ENCODE assay signal across 13 cellular contexts in the genomic region with DNA sequence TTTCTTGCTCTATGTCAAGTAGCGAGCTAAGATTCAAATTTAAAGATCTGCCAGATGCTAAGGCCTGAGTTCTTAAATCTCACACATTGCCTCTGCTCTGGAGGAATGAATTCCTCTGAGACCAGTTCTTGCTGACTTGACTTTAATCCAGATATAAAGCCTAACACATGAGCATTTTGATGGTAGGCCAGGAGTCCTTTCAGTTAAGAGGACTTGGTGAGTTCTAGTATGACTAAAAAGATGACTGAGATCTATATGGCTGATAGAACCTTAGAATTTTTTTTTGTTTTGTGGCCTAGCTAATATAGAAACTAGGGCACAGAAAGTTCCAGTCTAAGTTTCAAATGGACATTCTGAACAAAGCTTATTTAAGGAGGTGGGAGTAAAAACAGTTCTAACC. TPM values are rescaled to one million over a fixed set of nuclear protein-coding genes. Genes with fewer than 3 reads are reported as not detected.
A peak's percentile ranks its signal among the peaks of the same experiment; 100 is the strongest.
DNase-seq lines count a peak whose midpoint lies in the region; ATAC-seq and TF ChIP-seq lines count a peak whose summit lies in the region.
"Had no signal": no experiment of that assay in that cellular context is flagged by ENCODE, and none has a peak within 500 bp of the region (broad histone marks: within the 10 kb centered on the region; RNA-seq: fewer than 3 reads in every experiment).

No MANE protein-coding gene starts in this region.

- H3K27me3 ChIP-seq in ACC112 (ENCODE audit: insufficient read depth, low read length), result no peaks in the 10 kb centered on the region

- H2AFZ ChIP-seq in ACC112 (ENCODE audit: low read length, unreplicated experiment), result no peak overlapping the region

- H3K4me3 Mint-ChIP-seq in activated B cell treated with CpG ODN at 0.5 μM for 24 hours, result no peak overlapping the region
- H3K4me3 Mint-ChIP-seq in mesothelial cell of epicardium, result peak overlapping the region; percentile 60
- H3K4me3 Mint-ChIP-seq: CD14-positive monocyte had no signal

- POLR2A ChIA-PET in activated B cell treated with CpG ODN at 0.5 μM for 24 hours (lab: Charles Lee), result interaction anchor here (0.5 to 2.5 kb wide), 4 partner anchors 31 to 339 kb away, joined by 3 to 18 read pairs (median 9); partner anchors contain the start of genes HSDL2 and SNX30
- POLR2A ChIA-PET in HEK293T (lab: Yijun Ruan, JAX), result no interaction called here

- DNase-seq in activated B cell treated with CpG ODN at 0.5 μM for 24 hours, result no peak
- no peak for DNase-seq in mesothelial cell of epicardium (ENCODE audit: low spot score in 2 of 2, unreplicated experiment in 2 of 2)
- DNase-seq in SIG-M5 treated with dmso at 0.1 percent for 504 hours (lab: John Stamatoyannopoulos, UW; ENCODE audit: unreplicated experiment), result no peak
- no peak for DNase-seq in NCI-H2029 (lab: John Stamatoyannopoulos, UW)
- no peak for DNase-seq in omental fat pad (ENCODE audit: low spot score)
- no peak for DNase-seq in HEK293T (ENCODE audit: extremely low spot score)
- DNase-seq: activated CD4-positive, alpha-beta T cell treated with anti-CD3 and anti-CD28 coated beads, Interleukin-2, amount 50 U/mL, for 1 hour; amniotic stem cell; SHP77; stimulated activated CD4-positive, alpha-beta T cell treated with anti-CD3 and anti-CD28 coated beads, Interleukin-4, amount 100 ng/mL, for 4 hours had no signal

- TF ChIP-seq CTCF in activated B cell treated with CpG ODN at 0.5 μM for 24 hours (IDR thresholded peaks at IDR 0.05) (no peak), mesothelial cell of epicardium (IDR thresholded peaks at IDR 0.05; ENCODE audit: unreplicated experiment) (no peak), omental fat pad (IDR thresholded peaks at IDR 0.05) (no peak)

- ATAC-seq in GM18502 (IDR thresholded peaks at IDR 0.05; ENCODE audit: poor library complexity, unreplicated experiment) (peak; percentile 25), activated B cell treated with CpG ODN at 0.5 μM for 24 hours (ENCODE audit: low read depth) (no peak), omental fat pad (ENCODE audit: low FRiP score) (no peak)

- H3K4me1 Mint-ChIP-seq in activated B cell treated with CpG ODN at 0.5 μM for 24 hours, result peaks cover 19% of the 10 kb centered on the region
- peaks cover 7% of the 10 kb centered on the region for H3K4me1 Mint-ChIP-seq in mesothelial cell of epicardium

- no peaks in the 10 kb centered on the region for H3K27me3 Mint-ChIP-seq in activated B cell treated with CpG ODN at 0.5 μM for 24 hours
- no peaks in the 10 kb centered on the region for H3K27me3 Mint-ChIP-seq in mesothelial cell of epicardium (ENCODE audit: low read depth)

- CTCF ChIA-PET in activated B cell treated with CpG ODN at 0.5 μM for 24 hours (lab: Charles Lee) (interaction anchor here (1.2 kb wide), 1 partner anchor 74 kb away, joined by 6 read pairs; no protein-coding TSS in a partner anchor), HEK293T (lab: Yijun Ruan, JAX) (no interaction called here)

- peaks cover 13% of the 10 kb centered on the region for H3K79me2 ChIP-seq in ACC112 (ENCODE audit: control insufficient read depth, insufficient read depth, low read length, unreplicated experiment)

- no peaks in the 10 kb centered on the region for H3K36me3 ChIP-seq in ACC112 (ENCODE audit: insufficient read depth, low read length)

- H3K4me3 ChIP-seq in ACC112 (ENCODE audit: low read depth, low read length), result no peak overlapping the region

- H3K9me3 Mint-ChIP-seq in activated B cell treated with CpG ODN at 0.5 μM for 24 hours, result no peaks in the 10 kb centered on the region
- no peaks in the 10 kb centered on the region for H3K9me3 Mint-ChIP-seq in mesothelial cell of epicardium
- H3K9me3 Mint-ChIP-seq: CD14-positive monocyte had no signal

- H3K36me3 Mint-ChIP-seq in activated B cell treated with CpG ODN at 0.5 μM for 24 hours (ENCODE audit: low read depth) (peaks cover 4% of the 10 kb centered on the region), mesothelial cell of epicardium (no peaks in the 10 kb centered on the region)

- H3K27ac ChIP-seq in ACC112 (ENCODE audit: low read depth, low read length), result peak overlapping the region; percentile 4; the same call in 1 of the 2 replicates

- intact Hi-C loops in activated B cell treated with CpG ODN at 0.5 μM for 24 hours (cut with micrococcal nuclease), result loop anchor here (2.0 to 10.0 kb wide), 4 partner anchors 274 to 1088 kb away; partner anchors contain the start of genes DNAJC25 and UGCG

- H3K27ac Mint-ChIP-seq in activated B cell treated with CpG ODN at 0.5 μM for 24 hours (peak overlapping the region; percentile 18), mesothelial cell of epicardium (peak overlapping the region; percentile 39)

- H3K4me1 ChIP-seq in ACC112 (ENCODE audit: control insufficient read depth, insufficient read depth, low read length, unreplicated experiment), result no peaks in the 10 kb centered on the region

TF ChIP-seq in HEK293T, 16 proteins besides CTCF, POLR2A, EP300 and RAD21:
- no peak for TF ChIP-seq TARDBP (IDR thresholded peaks at IDR 0.05)
- no peak for TF ChIP-seq BHLHE40 (IDR thresholded peaks at IDR 0.05; ENCODE audit: borderline replicate concordance)
- TF ChIP-seq ELF4 (IDR thresholded peaks at IDR 0.05), result no peak
- TF ChIP-seq ZNF384 (IDR thresholded peaks at IDR 0.05), result no peak
- no peak for TF ChIP-seq FOXK2 (IDR thresholded peaks at IDR 0.05)
- TF ChIP-seq ARNT (IDR thresholded peaks at IDR 0.05), result no peak
- no peak for TF ChIP-seq LEF1 (IDR thresholded peaks at IDR 0.05; ENCODE audit: borderline replicate concordance)
- TF ChIP-seq FOXA1 (IDR thresholded peaks at IDR 0.05), result no peak
- TF ChIP-seq SP1 (IDR thresholded peaks at IDR 0.05), result no peak
- no peak for TF ChIP-seq CTBP1 (IDR thresholded peaks at IDR 0.05; ENCODE audit: borderline replicate concordance)
- no peak for TF ChIP-seq SUZ12 (IDR thresholded peaks at IDR 0.05)
- TF ChIP-seq HDGF (IDR thresholded peaks at IDR 0.05; ENCODE audit: borderline replicate concordance), result no peak
- TF ChIP-seq FOXM1 (IDR thresholded peaks at IDR 0.05; ENCODE audit: borderline replicate concordance), result no peak
- no peak for TF ChIP-seq NFRKB (IDR thresholded peaks at IDR 0.05)
- TF ChIP-seq L3MBTL2 (conservative IDR thresholded peaks at IDR 0.05), result no peak
- TF ChIP-seq, protein P1, sequence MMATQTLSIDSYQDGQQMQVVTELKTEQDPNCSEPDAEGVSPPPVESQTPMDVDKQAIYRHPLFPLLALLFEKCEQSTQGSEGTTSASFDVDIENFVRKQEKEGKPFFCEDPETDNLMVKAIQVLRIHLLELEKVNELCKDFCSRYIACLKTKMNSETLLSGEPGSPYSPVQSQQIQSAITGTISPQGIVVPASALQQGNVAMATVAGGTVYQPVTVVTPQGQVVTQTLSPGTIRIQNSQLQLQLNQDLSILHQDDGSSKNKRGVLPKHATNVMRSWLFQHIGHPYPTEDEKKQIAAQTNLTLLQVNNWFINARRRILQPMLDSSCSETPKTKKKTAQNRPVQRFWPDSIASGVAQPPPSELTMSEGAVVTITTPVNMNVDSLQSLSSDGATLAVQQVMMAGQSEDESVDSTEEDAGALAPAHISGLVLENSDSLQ (IDR thresholded peaks at IDR 0.05), result no peak

RNA-seq across cellular contexts. Expression of gene INIP, which starts 1.4 kb away (rescaled TPM):
- total RNA-seq in activated B cell treated with CpG ODN at 0.5 μM for 24 hours, result 31.1 and 32.1 TPM in 2 replicates
- 21.1 to 25.6 TPM (median 23.3 TPM) in 3 replicates for total RNA-seq in mesothelial cell of epicardium
- 10 to 100 TPM; 11.2 to 16.1 (median 13.6) TPM for total RNA-seq in omental fat pad

RNA-seq across cellular contexts. Expression of gene SNX30, which starts 31.3 kb away (rescaled TPM):
- 6.1 and 6.5 TPM in 2 replicates for total RNA-seq in activated B cell treated with CpG ODN at 0.5 μM for 24 hours
- 11.8 to 12.7 TPM (median 12.7 TPM) in 3 replicates for total RNA-seq in mesothelial cell of epicardium
- total RNA-seq in omental fat pad, result 10 to 100 TPM in 3 of 4 donors, 1 to 10 TPM in 1; 8.9 to 27.5 (median 11.6) TPM
